20 cellular contexts compared by ENCODE assay signal in the genomic region with DNA sequence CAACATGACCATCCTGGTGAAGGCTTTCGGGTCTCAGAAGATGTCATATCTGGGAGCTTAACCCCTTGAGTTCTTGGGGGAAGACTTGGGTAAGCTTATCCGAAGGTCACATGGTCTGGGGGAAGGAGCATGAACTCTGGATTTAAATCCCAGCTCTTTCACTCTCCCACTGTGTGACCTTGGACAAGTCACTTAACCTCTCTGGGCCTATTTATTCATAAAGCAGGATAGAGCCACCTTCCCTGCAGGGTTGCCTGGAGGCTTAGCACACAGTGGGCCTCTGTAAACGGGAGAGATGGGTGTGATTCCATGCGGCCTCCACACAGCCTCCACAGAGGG. TPM values are rescaled to one million over a fixed set of nuclear protein-coding genes. Genes with fewer than 3 reads are reported as not detected.
DNase-seq lines count a peak whose midpoint lies in the region; ATAC-seq, FAIRE-seq and TF ChIP-seq lines count a peak whose summit lies in the region.
"Had no signal": no experiment of that assay in that cellular context is flagged by ENCODE, and none has a peak within 500 bp of the region (broad histone marks: within the 10 kb centered on the region; RNA-seq: fewer than 3 reads in every experiment).

No MANE protein-coding gene starts in this region.

- BruUV-seq in K562 (replicated peaks; lab: Mats Ljungman, UMichigan) = no TSS peak

- no peak for TF ChIP-seq POLR2A in K562 (conservative IDR thresholded peaks at IDR 0.05)
- TF ChIP-seq POLR2A in gastrocnemius medialis (IDR thresholded peaks at IDR 0.05) = no peak

- H3K4me1 ChIP-seq in K562 (replicated peaks in 1 of 2; ENCODE audit: control insufficient read depth in 2 of 2, insufficient read depth in 2 of 2, low read length in 2 of 2) (no peaks in the 10 kb centered on the region), gastrocnemius medialis (peaks cover 32 to 43% of the 10 kb centered on the region in 2 donors)

- no peak for TF ChIP-seq EP300 in K562 (IDR thresholded peaks at IDR 0.05; ENCODE audit: low read length)

- H3K4me3 ChIP-seq in K562 = no peak overlapping the region
- no peak overlapping the region for H3K4me3 ChIP-seq in gastrocnemius medialis
- H3K4me3 ChIP-seq: PC-9 had no signal

- H3K9me1 ChIP-seq in K562 (ENCODE audit: control insufficient read depth, insufficient read depth, low read length) = no peaks in the 10 kb centered on the region

- no peak overlapping the region for H3K4me2 ChIP-seq in K562 (ENCODE audit: insufficient read depth, low read length)
- H3K4me2 ChIP-seq: PC-9 had no signal

- no peak for TF ChIP-seq RAD21 in K562 (CRISPR knock-in tag; conservative IDR thresholded peaks at IDR 0.05 in 1 of 2, IDR thresholded peaks at IDR 0.05 in 1 of 2)

- H3K27ac ChIP-seq in C4-2B (peak overlapping the region; percentile 46), K562 (ENCODE audit: extremely low read depth, low read depth, low read length) (no peak overlapping the region), layer of hippocampus (ENCODE audit: low read depth, low read length) (peak overlapping the region; percentile 78), gastrocnemius medialis (peak overlapping the region; percentile 76 to 91 (median 86))
- H3K27ac ChIP-seq: PC-9 had no signal

- CTCF ChIA-PET in K562 (lab: Yijun Ruan, JAX; ENCODE audit: low intra/inter-chr PET ratio) = no interaction called here

- intact Hi-C loops in K562 (cut with micrococcal nuclease) (no loop called here), gastrocnemius medialis (cut with DNase I; ENCODE audit: low total_unique reads) (no loop called here)

- ATAC-seq in K562 (no peak), gastrocnemius medialis (no peak), GM21360 (IDR thresholded peaks at IDR 0.05; ENCODE audit: unreplicated experiment) (no peak), HG03460 (IDR thresholded peaks at IDR 0.05; ENCODE audit: unreplicated experiment) (no peak)
- ATAC-seq in activated CD4-positive, CD25-positive, alpha-beta regulatory T cell treated with anti-CD3 and anti-CD28 coated beads, Interleukin-2, amount 50 U/mL, for 24 hours = no peak

- no peaks in the 10 kb centered on the region for H3K79me2 ChIP-seq in K562 (ENCODE audit: control insufficient read depth, insufficient read depth, low read length)

- no peak for TF ChIP-seq CTCF in C4-2B (conservative IDR thresholded peaks at IDR 0.05)
- no peak for TF ChIP-seq CTCF in K562 (IDR thresholded peaks at IDR 0.05 in 2 of 3, conservative IDR thresholded peaks at IDR 0.05 in 1 of 3; ENCODE audit: insufficient read depth in 2 of 3, low read depth in 1 of 3, low read length in 3 of 3)
- TF ChIP-seq CTCF in gastrocnemius medialis (IDR thresholded peaks at IDR 0.05 in 4 of 5, conservative IDR thresholded peaks at IDR 0.05 in 1 of 5) = no peak

- no peaks in the 10 kb centered on the region for H3K9me3 ChIP-seq in K562 (replicated peaks; ENCODE audit: control insufficient read depth, insufficient read depth, low read depth, low read length)
- no peaks in the 10 kb centered on the region for H3K9me3 ChIP-seq in gastrocnemius medialis

- 0 out of 2 replicates have a peak, but pooled peaks cover 4% of the 10 kb centered on the region for H4K20me1 ChIP-seq in K562 (replicated peaks; ENCODE audit: control insufficient read depth, insufficient read depth, low read length)

- peaks cover 21 to 55% of the 10 kb centered on the region in 2 experiments; a peak in 4 of 5 replicates for H3K27me3 ChIP-seq in K562 (ENCODE audit: control insufficient read depth in 2 of 2, insufficient read depth in 2 of 2, low read length in 2 of 2)
- H3K27me3 ChIP-seq in layer of hippocampus (ENCODE audit: control insufficient read depth, insufficient read depth, low read length) = peaks cover 2% of the 10 kb centered on the region
- no peaks in the 10 kb centered on the region for H3K27me3 ChIP-seq in gastrocnemius medialis

- DNase-seq in K562 (ENCODE audit: extremely low read depth in 1 of 4, low spot score in 3 of 4) = no peak
- DNase-seq in gastrocnemius medialis = no peak
- no peak for DNase-seq in NK-92 treated with Interleukin-12 subunit alpha and Interleukin-12 subunit beta, amount 100 ng/mL, for 24 hours (lab: John Stamatoyannopoulos, UW)
- DNase-seq: activated CD4-positive, alpha-beta T cell treated with anti-CD3 and anti-CD28 coated beads for 4 hours; activated CD8-positive, alpha-beta memory T cell treated with anti-CD3 and anti-CD28 coated beads, Interleukin-2, amount 50 U/mL, for 4 hours; CD4-positive, alpha-beta T cell; DND-41; erythroblast; HCEC 1CT; immature natural killer cell; NCI-H1048; NCI-H69; PC-9 had no signal

- in situ Hi-C loops in K562 (cut with MboI) = no loop called here
- in situ Hi-C loops in gastrocnemius medialis (cut with MboI; ENCODE audit: low sequenced_read_pairs in 4 of 4) = no loop called here

- H3K36me3 ChIP-seq in K562 (ENCODE audit: control insufficient read depth, insufficient read depth, low read length) = no peaks in the 10 kb centered on the region
- H3K36me3 ChIP-seq in gastrocnemius medialis = no peaks in the 10 kb centered on the region

- H2AFZ ChIP-seq in K562 (ENCODE audit: low read depth, low read length) = no peak overlapping the region
- H2AFZ ChIP-seq: PC-9 had no signal

- POLR2A ChIA-PET in K562 (lab: Yijun Ruan, JAX) = interaction anchor here (1.0 kb wide), 1 partner anchor 14 kb away, joined by 4 read pairs; no protein-coding TSS in a partner anchor

- no peak overlapping the region for H3K9ac ChIP-seq in K562 (ENCODE audit: insufficient read depth in 1 of 2, low read depth in 2 of 2, low read length in 2 of 2)

- 0% methylated on average over 4 of the region's 4 CpGs for WGBS in K562 (ENCODE audit: insufficient coverage, low coverage, missing lambda C conversion rate)

- FAIRE-seq in K562 (lab: Jason Lieb, UNC) = no peak
- FAIRE-seq: astrocyte, small intestine had no signal

TF ChIP-seq in K562, 482 proteins besides CTCF, POLR2A, EP300 and RAD21:
- TF ChIP-seq BCOR (IDR thresholded peaks at IDR 0.05) (peak; percentile 65; the same call in 1 of the 2 replicates), ZFP36 (IDR thresholded peaks at IDR 0.05; ENCODE audit: low read depth, low read length, partially characterized antibody) (peak; percentile 72), ZNF41 (CRISPR knock-in tag; conservative IDR thresholded peaks at IDR 0.05) (no peak), FOXJ3 (CRISPR knock-in tag; IDR thresholded peaks at IDR 0.05) (no peak), RBM25 (IDR thresholded peaks at IDR 0.05; ENCODE audit: low read depth, low read length, severe bottlenecking) (peak; percentile 84), ZNF274 (IDR thresholded peaks at IDR 0.05; ENCODE audit: borderline replicate concordance, low read depth, low read length) (no peak)
TF ChIP-seq in K562: peak in this region for 3.

RNA-seq across cellular contexts. Expression of a gene that starts 8.2 kb away (rescaled TPM):
- 0.09 TPM in 1 of 2 replicates, not detected in the other for total RNA-seq in K562 (2011; cell fraction: chromatin; rRNA removed; ENCODE audit: low replicate concordance)
- 0.17 and 0.92 TPM in 2 replicates for total RNA-seq in K562 (2011; cell fraction: nucleolus; rRNA removed)
- total RNA-seq in K562 (2011; cell fraction: nucleoplasm; rRNA removed) = 0.07 TPM in 1 of 2 replicates, not detected in the other
- total RNA-seq in K562 (2014; rRNA removed) (0.09 TPM in 1 of 2 replicates, not detected in the other), K562 (2014; rRNA removed; fragmentation: Illumina TruSeq; extraction: Trizol) (not detected in 2 replicates), K562 (2015; rRNA removed; fragmentation: Illumina TruSeq; extraction: Trizol) (not detected in 2 replicates), K562 (2021) (0.13 TPM in 2 replicates), gastrocnemius medialis (100 to 1,000 TPM in 1 of 4 donors, 10 to 100 TPM in 3; 21.2 to 111 (median 73.8) TPM)
- polyA plus RNA-seq in K562 (2011; rRNA removed) (0.01 TPM in 1 of 2 replicates, not detected in the other), K562 (2014; fragmentation: Illumina TruSeq; extraction: Trizol) (not detected in 2 replicates), K562 (2014; fragmentation: Nextera tagmentation; extraction: Ambion mirVana) (not detected), K562 (2014; rRNA removed) (not detected in 2 replicates)
- 0.27 TPM in 1 of 2 replicates, not detected in the other for polyA plus RNA-seq in K562 (2011; cell fraction: cytosol; rRNA removed)
- 0.41 and 0.52 TPM in 2 replicates for polyA plus RNA-seq in K562 (2011; cell fraction: nucleus; rRNA removed)
- polyA plus RNA-seq in K562 (2012) = not detected in 2 replicates
- polyA minus RNA-seq in K562 (2011; rRNA and poly(A)+ RNA removed) = not detected in 2 replicates
- polyA minus RNA-seq in K562 (2011; cell fraction: cytosol; rRNA and poly(A)+ RNA removed) = 0.46 TPM in 1 of 2 replicates, not detected in the other
- 0.13 TPM in 1 of 2 replicates, not detected in the other for polyA minus RNA-seq in K562 (2011; cell fraction: nucleus; rRNA and poly(A)+ RNA removed)

Comparison
In these comparisons a context has a peak if more than half of its experiments do, and no peak if none do; other contexts are left out.
1. RNA of a gene that starts 8.2 kb away (total RNA-seq): 21.2 to 111 TPM in gastrocnemius medialis; 0.07 to 0.92 TPM in K562; every median in the first group is over 10 times any median in the second.